Comparison of ENCODE assay signal across 8 cellular contexts in genomic region chr7:100538654-100539435, GRCh38. TPM values are rescaled to one million over a fixed set of nuclear protein-coding genes. Genes with fewer than 3 reads are reported as not detected.
DNase-seq lines count a peak whose midpoint lies in the region; ATAC-seq and TF ChIP-seq lines count a peak whose summit lies in the region.

AGFG2 (plus strand) TSS chr7:100539203; CDS start chr7:100539347, 144 bp downstream.

- H3K27ac Mint-ChIP-seq in activated naive CD8-positive, alpha-beta T cell = peak within 1 kb of the TSS; percentile 93

- peak within 1 kb of the TSS; percentile 99 for H3K4me3 Mint-ChIP-seq in activated naive CD8-positive, alpha-beta T cell

- CTCF ChIA-PET in GM10248 (lab: Yijun Ruan, JAX) = interaction anchor here (0.9 to 3.4 kb wide), 5 partner anchors 11 to 69 kb away, joined by 3 to 14 read pairs (median 5); no protein-coding TSS in a partner anchor

- H3K27me3 ChIP-seq in thymus (ENCODE audit: control insufficient read depth, insufficient read depth) = no peaks in the 10 kb centered on the region

- peak; percentile 91 for ATAC-seq in HG02623 (IDR thresholded peaks at IDR 0.05; ENCODE audit: unreplicated experiment)
- peak; percentile 100 for ATAC-seq in omental fat pad (ENCODE audit: low FRiP score)

- TF ChIP-seq CTCF in GM10248 (IDR thresholded peaks at IDR 0.05; ENCODE audit: control extremely low read depth, extremely low read depth, low read depth, missing control alignments) (no peak), omental fat pad (IDR thresholded peaks at IDR 0.05) (no peak)

- peak within 1 kb of the TSS; percentile 69 for H3K27ac ChIP-seq in thymus (ENCODE audit: low read depth)

- H3K27me3 Mint-ChIP-seq in activated naive CD8-positive, alpha-beta T cell = no peaks in the 10 kb centered on the region

- no peaks in the 10 kb centered on the region for H3K36me3 ChIP-seq in thymus (ENCODE audit: control insufficient read depth, insufficient read depth)

- no peaks in the 10 kb centered on the region for H3K36me3 Mint-ChIP-seq in activated naive CD8-positive, alpha-beta T cell

- under 1% methylated on average over 60 of the region's 60 CpGs for WGBS in thymus

- peaks cover 48% of the 10 kb centered on the region for H3K4me1 Mint-ChIP-seq in activated naive CD8-positive, alpha-beta T cell (ENCODE audit: low read depth)

- no peaks in the 10 kb centered on the region for H3K9me3 Mint-ChIP-seq in activated naive CD8-positive, alpha-beta T cell (ENCODE audit: low read depth)

- POLR2A ChIA-PET in GM10248 (lab: Yijun Ruan, JAX) = interaction anchor here (0.6 to 0.7 kb wide), 3 partner anchors 12 to 204 kb away, joined by 3 to 4 read pairs (median 3); no protein-coding TSS in a partner anchor

- H3K9me3 ChIP-seq in thymus (ENCODE audit: control insufficient read depth) = no peaks in the 10 kb centered on the region

- H3K4me1 ChIP-seq in thymus (ENCODE audit: control insufficient read depth, insufficient read depth, low read length) = peaks cover 8% of the 10 kb centered on the region

- DNase-seq in GM10248 (ENCODE audit: extremely low spot score) (peak; percentile 99), NCI-H1105 (lab: John Stamatoyannopoulos, UW) (peak; percentile 99), SKM-1 treated with dmso at 0.1 percent for 144 hours (lab: John Stamatoyannopoulos, UW; ENCODE audit: unreplicated experiment) (peak; percentile 100), glomerular visceral epithelial cell (ENCODE audit: extremely low spot score) (peak; percentile 100), omental fat pad (ENCODE audit: low spot score) (peak; percentile 99)

- H3K4me3 ChIP-seq in thymus (ENCODE audit: low read length) = peak within 1 kb of the TSS; percentile 87

RNA-seq across cellular contexts. Expression of gene AGFG2, which starts in this region (rescaled TPM):
- total RNA-seq in omental fat pad = 10 to 100 TPM; 10.6 to 45.0 (median 21.3) TPM
- 15.4 TPM for polyA plus RNA-seq in thymus

Comparison
In these comparisons a context has a peak if more than half of its experiments do, and no peak if none do; other contexts are left out.
1. Peak in every context shown above with its lines: DNase-seq, ATAC-seq, H3K4me3 ChIP-seq and H3K27ac ChIP-seq.